Comparison of ENCODE assay signal across 8 cellular contexts in the genomic region with DNA sequence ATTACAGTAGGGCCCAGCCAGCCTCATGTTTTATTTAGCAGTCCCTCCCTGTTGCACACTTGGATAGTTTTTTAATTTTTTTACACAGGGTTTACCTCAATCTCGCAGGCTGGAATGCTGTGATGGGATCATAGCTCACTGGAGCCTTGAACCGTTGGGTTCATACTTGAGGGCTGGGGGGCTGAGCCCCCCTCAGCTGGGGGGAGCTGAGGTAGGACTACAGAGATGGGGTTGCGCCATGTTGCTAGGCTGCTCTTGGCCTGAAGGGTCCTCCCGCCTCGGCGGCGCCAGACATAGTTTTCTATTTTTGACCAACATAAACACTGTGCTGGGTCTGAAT.
DNase-seq lines count a peak whose midpoint lies in the region; ATAC-seq and TF ChIP-seq lines count a peak whose summit lies in the region.
"Not testable (repeated sequence)": the region's sequence is repeated elsewhere in the genome, so short reads cannot be mapped to it uniquely, and the experiment has no call there.

No MANE protein-coding gene starts in this region.

- not testable (repeated sequence) for H3K4me1 ChIP-seq in right cardiac atrium (ENCODE audit: control insufficient read depth, insufficient read depth, low read length)
- peaks cover 0 to 11% (median 0%) of the 10 kb centered on the region in 4 donors for H3K4me1 ChIP-seq in transverse colon

- peak; percentile 15 for ATAC-seq in GM21717 (IDR thresholded peaks at IDR 0.05; ENCODE audit: unreplicated experiment)
- peak; percentile 16 for ATAC-seq in HG03457 (IDR thresholded peaks at IDR 0.05; ENCODE audit: unreplicated experiment)
- ATAC-seq in right cardiac atrium: peak; percentile 47 to 56

- peak overlapping the region; percentile 87 for H3K27ac ChIP-seq in caudate nucleus (ENCODE audit: low read depth, low read length)
- H3K27ac ChIP-seq in right cardiac atrium (ENCODE audit: low read length): peak overlapping the region; percentile 84
- H3K27ac ChIP-seq in transverse colon: peak overlapping the region; percentile 88 to 95 (median 94)

- peak overlapping the region; percentile 93 for H3K4me3 Mint-ChIP-seq in T-helper 2 cell treated with Interferon-gamma antibody and Interleukin-4, amounts not matched to agents 5 μg/mL and 100 μg/mL, for 36 hours
- H3K4me3 Mint-ChIP-seq in neural crest cell: peak overlapping the region; percentile 95

- not testable (repeated sequence) for TF ChIP-seq POLR2A in transverse colon (IDR thresholded peaks at IDR 0.05)

- H3K4me1 Mint-ChIP-seq in T-helper 2 cell treated with Interferon-gamma antibody and Interleukin-4, amounts not matched to agents 5 μg/mL and 100 μg/mL, for 36 hours (ENCODE audit: low read depth); neural crest cell: not testable (repeated sequence)

- H3K4me3 ChIP-seq in GM12865 (ENCODE audit: low read depth, low read length) (peak overlapping the region; percentile 54), right cardiac atrium (ENCODE audit: low read length) (peak overlapping the region; percentile 44), transverse colon (peak overlapping the region; percentile 47 to 91 (median 66))

- DNase-seq in GM12865 (ENCODE audit: low read depth); T-helper 2 cell treated with Interferon-gamma antibody and Interleukin-4, amounts not matched to agents 5 μg/mL and 100 μg/mL, for 36 hours (ENCODE audit: low spot score); caudate nucleus (lab: John Stamatoyannopoulos, UW); right cardiac atrium; neural crest cell (ENCODE audit: low read depth, low spot score); transverse colon: not testable (repeated sequence)

- not testable (repeated sequence) for H3K27me3 Mint-ChIP-seq in T-helper 2 cell treated with Interferon-gamma antibody and Interleukin-4, amounts not matched to agents 5 μg/mL and 100 μg/mL, for 36 hours (ENCODE audit: low read depth); neural crest cell (ENCODE audit: low read depth)

- not testable (repeated sequence) for H3K9me3 Mint-ChIP-seq in T-helper 2 cell treated with Interferon-gamma antibody and Interleukin-4, amounts not matched to agents 5 μg/mL and 100 μg/mL, for 36 hours; neural crest cell

- H3K36me3 Mint-ChIP-seq in T-helper 2 cell treated with Interferon-gamma antibody and Interleukin-4, amounts not matched to agents 5 μg/mL and 100 μg/mL, for 36 hours (ENCODE audit: low read depth); neural crest cell (ENCODE audit: low read depth): not testable (repeated sequence)

- not testable (repeated sequence) for H3K27me3 ChIP-seq in right cardiac atrium (ENCODE audit: control insufficient read depth, insufficient read depth); transverse colon

- intact Hi-C loops in right cardiac atrium (cut with DNase I); transverse colon (cut with DNase I; ENCODE audit: low total_unique reads): not testable (repeated sequence)

- peak overlapping the region; percentile 97 for H3K27ac Mint-ChIP-seq in T-helper 2 cell treated with Interferon-gamma antibody and Interleukin-4, amounts not matched to agents 5 μg/mL and 100 μg/mL, for 36 hours
- H3K27ac Mint-ChIP-seq in neural crest cell (ENCODE audit: unreplicated experiment): peak overlapping the region; percentile 99

- TF ChIP-seq CTCF in GM12865 (IDR thresholded peaks at IDR 0.05; ENCODE audit: insufficient read depth, low read depth, low read length, missing control alignments); transverse colon (IDR thresholded peaks at IDR 0.05): not testable (repeated sequence)
- peak; percentile 15 for TF ChIP-seq CTCF in neural crest cell (conservative IDR thresholded peaks at IDR 0.05)

- WGBS in right cardiac atrium: 4% methylated on average over 7 of the region's 7 CpGs
- 6% methylated on average over 6 of the region's 7 CpGs; no CpG with 5 or more reads in 1 of the 2 donors for WGBS in transverse colon (ENCODE audit: low coverage in 1 of 2), 2 donors

- not testable (repeated sequence) for H3K36me3 ChIP-seq in transverse colon

- in situ Hi-C loops in transverse colon (cut with MboI; ENCODE audit: low pct_ligation_motif_present in 1 of 4, low pct_unique_long_range_greater_than_20kb in 1 of 4, low sequenced_read_pairs in 3 of 4): not testable (repeated sequence)

- not testable (repeated sequence) for H3K9me3 ChIP-seq in right cardiac atrium (ENCODE audit: control insufficient read depth, low read length); transverse colon

- not testable (repeated sequence) for TF ChIP-seq EP300 in transverse colon (IDR thresholded peaks at IDR 0.05; ENCODE audit: low read depth)
